Comparison of ENCODE assay signal across 15 cellular contexts in the genomic region with DNA sequence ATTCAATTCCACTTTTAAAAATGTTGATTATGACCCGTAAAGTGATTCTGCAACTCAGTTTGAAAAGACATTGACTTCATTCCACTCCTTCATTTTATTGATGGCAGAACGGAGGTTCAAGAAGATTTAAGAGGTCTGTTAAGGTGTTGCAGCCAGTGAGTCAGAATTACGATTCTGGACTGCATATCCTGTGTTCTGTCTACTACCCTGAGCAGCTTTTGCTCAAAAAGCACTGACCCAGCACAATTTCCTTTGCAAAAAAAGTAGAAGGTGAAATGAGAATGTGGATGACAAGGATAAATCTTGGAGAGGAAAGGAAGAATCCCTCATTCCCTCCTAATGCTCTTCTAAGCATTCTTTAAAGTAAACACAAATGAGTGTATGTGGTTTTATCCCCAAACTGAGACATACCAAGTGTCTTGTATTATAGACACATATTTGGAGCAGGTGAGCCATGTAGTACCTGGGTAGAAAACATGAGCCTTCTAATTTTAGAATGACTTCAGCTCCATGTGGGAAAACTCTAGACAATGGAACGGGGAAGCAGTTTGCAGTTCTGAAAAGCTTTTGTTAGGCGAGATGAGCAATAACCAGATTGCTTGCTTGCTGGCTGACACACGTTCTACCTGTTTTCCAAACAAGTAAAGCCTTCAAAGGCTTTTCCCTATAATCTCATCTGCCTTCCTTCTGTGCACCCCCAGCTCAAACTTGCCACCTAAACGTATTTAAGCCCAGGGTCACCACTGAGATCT. TPM values are rescaled to one million over a fixed set of nuclear protein-coding genes. Genes with fewer than 3 reads are reported as not detected.
"Had no signal": no experiment of that assay in that cellular context is flagged by ENCODE, and none has a peak within 500 bp of the region (broad histone marks: within the 10 kb centered on the region; RNA-seq: fewer than 3 reads in every experiment).

No MANE protein-coding gene starts in this region.

- ATAC-seq: activated T-helper 17 cell treated with anti-CD3 and anti-CD28 coated beads, Interleukin-2, amount 50 U/mL, for 72 hours; heart left ventricle; left ventricle myocardium superior; WTC11 had no signal

- H3K4me3 ChIP-seq: coronary artery, heart left ventricle, tibial artery, vagina had no signal

- H3K4me1 Mint-ChIP-seq: activated CD4-positive, alpha-beta T cell treated with anti-CD3 and anti-CD28 coated beads, Interleukin-2, amount 10 ng/mL, durations not matched to agents 24 days and 14 days; activated naive CD4-positive, alpha-beta T cell treated with anti-CD3 and anti-CD28 coated beads, Interleukin-2, amount 10 ng/mL, durations not matched to agents 7 days and 5 days; activated T-helper 17 cell treated with anti-CD3 and anti-CD28 coated beads, Interleukin-2, amount 50 U/mL, for 72 hours had no signal

- H3K36me3 Mint-ChIP-seq: activated naive CD4-positive, alpha-beta T cell treated with anti-CD3 and anti-CD28 coated beads, Interleukin-2, amount 10 ng/mL, durations not matched to agents 7 days and 5 days; WTC11 had no signal

- H3K27ac ChIP-seq: coronary artery, heart left ventricle, parathyroid adenoma, tibial artery, vagina had no signal

- H3K79me2 ChIP-seq: parathyroid adenoma had no signal

- H3K9me3 ChIP-seq: heart left ventricle, tibial artery, vagina had no signal

- H3K27me3 Mint-ChIP-seq: activated naive CD4-positive, alpha-beta T cell treated with anti-CD3 and anti-CD28 coated beads, Interleukin-2, amount 10 ng/mL, durations not matched to agents 7 days and 5 days; activated T-helper 17 cell treated with anti-CD3 and anti-CD28 coated beads, Interleukin-2, amount 50 U/mL, for 72 hours had no signal

- H3K4me1 ChIP-seq: parathyroid adenoma, tibial artery, vagina had no signal

- DNase-seq: activated CD4-positive, alpha-beta T cell treated with anti-CD3 and anti-CD28 coated beads, Interleukin-2, amount 10 ng/mL, durations not matched to agents 24 days and 14 days; activated naive CD4-positive, alpha-beta T cell treated with anti-CD3 and anti-CD28 coated beads, Interleukin-2, amount 10 ng/mL, durations not matched to agents 7 days and 5 days; activated T-cell treated with anti-CD3 and anti-CD28 coated beads for 4 hours; central memory CD4-positive, alpha-beta T cell; effector memory CD4-positive, alpha-beta T cell; erythroblast; heart left ventricle; left ventricle myocardium superior; tibial artery had no signal

- H3K4me3 Mint-ChIP-seq: activated CD4-positive, alpha-beta T cell treated with anti-CD3 and anti-CD28 coated beads, Interleukin-2, amount 10 ng/mL, durations not matched to agents 24 days and 14 days; activated naive CD4-positive, alpha-beta T cell treated with anti-CD3 and anti-CD28 coated beads, Interleukin-2, amount 10 ng/mL, durations not matched to agents 7 days and 5 days; activated T-helper 17 cell treated with anti-CD3 and anti-CD28 coated beads, Interleukin-2, amount 50 U/mL, for 72 hours; T-helper 1 cell treated with Interleukin-12 subunit alpha and Interleukin-12 subunit beta and Interleukin-4 antibody, amounts not matched to agents 30 μg/mL and 1 μg/mL, for 36 hours; WTC11 had no signal

- H3K36me3 ChIP-seq: heart left ventricle, tibial artery, vagina had no signal

- H3K9me3 Mint-ChIP-seq: activated CD4-positive, alpha-beta T cell treated with anti-CD3 and anti-CD28 coated beads, Interleukin-2, amount 10 ng/mL, durations not matched to agents 24 days and 14 days; activated naive CD4-positive, alpha-beta T cell treated with anti-CD3 and anti-CD28 coated beads, Interleukin-2, amount 10 ng/mL, durations not matched to agents 7 days and 5 days; activated T-helper 17 cell treated with anti-CD3 and anti-CD28 coated beads, Interleukin-2, amount 50 U/mL, for 72 hours; T-helper 1 cell treated with Interleukin-12 subunit alpha and Interleukin-12 subunit beta and Interleukin-4 antibody, amounts not matched to agents 30 μg/mL and 1 μg/mL, for 36 hours; WTC11 had no signal

- H3K9ac ChIP-seq: parathyroid adenoma had no signal

- H3K27ac Mint-ChIP-seq: activated CD4-positive, alpha-beta T cell treated with anti-CD3 and anti-CD28 coated beads, Interleukin-2, amount 10 ng/mL, durations not matched to agents 24 days and 14 days; activated naive CD4-positive, alpha-beta T cell treated with anti-CD3 and anti-CD28 coated beads, Interleukin-2, amount 10 ng/mL, durations not matched to agents 7 days and 5 days; activated T-helper 17 cell treated with anti-CD3 and anti-CD28 coated beads, Interleukin-2, amount 50 U/mL, for 72 hours; T-helper 1 cell treated with Interleukin-12 subunit alpha and Interleukin-12 subunit beta and Interleukin-4 antibody, amounts not matched to agents 30 μg/mL and 1 μg/mL, for 36 hours; WTC11 had no signal

- H2AFZ ChIP-seq: parathyroid adenoma had no signal

- H3K27me3 ChIP-seq: heart left ventricle, vagina had no signal

RNA-seq across cellular contexts. Expression of a gene that starts 44.7 kb away (rescaled TPM):
- total RNA-seq: activated CD4-positive, alpha-beta T cell treated with anti-CD3 and anti-CD28 coated beads, Interleukin-2, amount 10 ng/mL, durations not matched to agents 24 days and 14 days had no signal
